8 cellular contexts compared by ENCODE assay signal in genomic region chr16:90019543-90020259, GRCh38. TPM values are rescaled to one million over a fixed set of nuclear protein-coding genes. Genes with fewer than 3 reads are reported as not detected.
DNase-seq lines count a peak whose midpoint lies in the region; ATAC-seq and TF ChIP-seq lines count a peak whose summit lies in the region.

No MANE protein-coding gene starts in this region.

- no peaks in the 10 kb centered on the region for H3K79me2 ChIP-seq in OCI-LY3 (ENCODE audit: low read length)

- H3K4me3 ChIP-seq in AG04449 (ENCODE audit: low read depth, low read length) = peak overlapping the region; percentile 60
- peak overlapping the region; percentile 82 for H3K4me3 ChIP-seq in OCI-LY3 (ENCODE audit: low read length)
- peak overlapping the region; percentile 55 for H3K4me3 ChIP-seq in cardiac muscle cell

- TF ChIP-seq CTCF in AG04449 (IDR thresholded peaks at IDR 0.05; ENCODE audit: insufficient read depth, low read length, missing control alignments) (peak; percentile 5), GM20000 (IDR thresholded peaks at IDR 0.05; ENCODE audit: extremely low read depth, missing control alignments) (peak; percentile 27), OCI-LY3 (IDR thresholded peaks at IDR 0.05; ENCODE audit: low read depth, low read length) (peak; percentile 38), cardiac muscle cell (IDR thresholded peaks at IDR 0.05; ENCODE audit: low read depth, low read length) (no peak)

- DNase-seq in AG04449 (ENCODE audit: low read depth, low spot score) (no peak), GM20000 (ENCODE audit: low spot score) (peak; percentile 93), cardiac muscle cell (ENCODE audit: low read depth in 1 of 2, low spot score in 1 of 2) (peak in 1 of 2 donors; percentile 65), renal cortical epithelial cell (ENCODE audit: low read depth) (peak; percentile 40), hippocampal formation (lab: John Stamatoyannopoulos, UW) (no peak)
- DNase-seq in activated naive CD4-positive, alpha-beta T cell treated with Interleukin-2 at 50 U/mL for 16 hours = peak; percentile 37

- H3K36me3 ChIP-seq in OCI-LY3 (replicated peaks; ENCODE audit: low read depth, low read length) (no peaks in the 10 kb centered on the region), cardiac muscle cell (no peaks in the 10 kb centered on the region)

- peak overlapping the region; percentile 81 for H3K4me2 ChIP-seq in OCI-LY3 (ENCODE audit: low read length)

- H3K9ac ChIP-seq in OCI-LY3 (ENCODE audit: low read length) = peak overlapping the region; percentile 64

- POLR2A ChIA-PET in AG04449 (lab: Yijun Ruan, JAX) = no interaction called here

- H3K9me3 ChIP-seq in OCI-LY3 (ENCODE audit: insufficient read depth, low read length) (no peaks in the 10 kb centered on the region), cardiac muscle cell (ENCODE audit: low read depth) (no peaks in the 10 kb centered on the region)

- H3K27me3 ChIP-seq in OCI-LY3 (ENCODE audit: low read depth, low read length) (peaks cover 8% of the 10 kb centered on the region; the same call in 1 of the 2 replicates), cardiac muscle cell (peaks cover 38% of the 10 kb centered on the region)

- ATAC-seq in HG03521 (IDR thresholded peaks at IDR 0.05; ENCODE audit: unreplicated experiment) = no peak

- H4K20me1 ChIP-seq in OCI-LY3 (ENCODE audit: insufficient read depth, low read length) = no peaks in the 10 kb centered on the region

- H2AFZ ChIP-seq in OCI-LY3 (ENCODE audit: low read depth, low read length) = peak overlapping the region; percentile 59; the same call in 1 of the 2 replicates

- H3K4me1 ChIP-seq in OCI-LY3 (ENCODE audit: low read length) (no peaks in the 10 kb centered on the region), cardiac muscle cell (ENCODE audit: low read depth) (peaks cover 11% of the 10 kb centered on the region)

- CTCF ChIA-PET in AG04449 (lab: Yijun Ruan, JAX) = interaction anchor here (1.1 to 4.3 kb wide), 8 partner anchors 9 to 94 kb away, joined by 3 to 17 read pairs (median 9); no protein-coding TSS in a partner anchor

- H3K27ac ChIP-seq in OCI-LY3 (ENCODE audit: low read length) = no peak overlapping the region
- H3K27ac ChIP-seq in cardiac muscle cell = no peak overlapping the region

RNA-seq across cellular contexts. Expression of gene DBNDD1, which starts 0.4 kb away (rescaled TPM):
- 4.3 and 5.9 TPM in 2 replicates for total RNA-seq in cardiac muscle cell
- polyA plus RNA-seq in cardiac muscle cell = 5.1 and 7.0 TPM in 2 replicates
- 14.4 and 24.2 TPM in 2 replicates for total RNA-seq in renal cortical epithelial cell

RNA-seq across cellular contexts. Expression of gene PRDM7, which starts 57.4 kb away (rescaled TPM):
- total RNA-seq in cardiac muscle cell = not detected in 2 replicates
- polyA plus RNA-seq in cardiac muscle cell = not detected in 2 replicates
- not detected in 2 replicates for total RNA-seq in renal cortical epithelial cell

Comparison
In these comparisons a context has a peak if more than half of its experiments do, and no peak if none do; other contexts are left out.
1. DNase-seq: peak in GM20000 (single experiment), activated naive CD4-positive, alpha-beta T cell treated with Interleukin-2 at 50 U/mL for 16 hours (single experiment) and renal cortical epithelial cell (single experiment); none in AG04449 (single experiment) and hippocampal formation (0 of 2).
2. Peak in every context shown above with its lines, with median percentiles within 50 percentile points of each other: H3K4me3 ChIP-seq.